ENCODE assay signal across 1 cellular context in genomic region chrX:152830312-152831305, GRCh38.
TF ChIP-seq lines count a peak whose summit lies in the region.

CETN2 (minus strand) TSS chrX:152830757; CDS start chrX:152830710, 47 bp downstream.
NSDHL (plus strand) TSS chrX:152831063; CDS start chrX:152846325, 15,262 bp downstream.

TF ChIP-seq in K562, 482 proteins besides CTCF, POLR2A, EP300 and RAD21 (continued from another document and continues in another):
- TF ChIP-seq ADNP (tag; IDR thresholded peaks at IDR 0.05) (no peak), YBX1 (IDR thresholded peaks at IDR 0.05) (no peak), NFRKB (IDR thresholded peaks at IDR 0.05; ENCODE audit: low read depth) (no peak), TOE1 (IDR thresholded peaks at IDR 0.05; ENCODE audit: borderline replicate concordance) (no peak; the same call in 1 of the 2 replicates), TOE1 (CRISPR knock-in tag; IDR thresholded peaks at IDR 0.05; ENCODE audit: borderline replicate concordance, low read depth) (no peak), ZNF511 (CRISPR knock-in tag; IDR thresholded peaks at IDR 0.05) (no peak), HOXB6 (CRISPR knock-in tag; IDR thresholded peaks at IDR 0.05; ENCODE audit: borderline replicate concordance) (no peak), MED1 (CRISPR knock-in tag; IDR thresholded peaks at IDR 0.05; ENCODE audit: borderline replicate concordance) (no peak), SP1 (CRISPR knock-in tag; IDR thresholded peaks at IDR 0.05) (peak; percentile 89; the same call in 1 of the 2 replicates), POLR2B (IDR thresholded peaks at IDR 0.05; ENCODE audit: low read depth, partially characterized antibody) (peak; percentile 44), NCOA1 (IDR thresholded peaks at IDR 0.05; ENCODE audit: low read depth) (no peak), RBM25 (IDR thresholded peaks at IDR 0.05; ENCODE audit: low read depth, low read length, severe bottlenecking) (peak; percentile 100), SRF (CRISPR knock-in tag; IDR thresholded peaks at IDR 0.05) (peak in 1 of 2 experiments; percentile 40; a peak in 1 of 4 replicates), SMAD1 (IDR thresholded peaks at IDR 0.05; ENCODE audit: low read depth, low read length, partially characterized antibody) (peak; percentile 41), MECOM (CRISPR knock-in tag; IDR thresholded peaks at IDR 0.05) (no peak), SIN3B (IDR thresholded peaks at IDR 0.05; ENCODE audit: low read depth) (peak; percentile 70), CHAMP1 (IDR thresholded peaks at IDR 0.05) (no peak), MAFF (IDR thresholded peaks at IDR 0.05; ENCODE audit: low read length) (no peak; the same call in 1 of the 2 replicates), ZNF695 (CRISPR knock-in tag; IDR thresholded peaks at IDR 0.05) (no peak), PTRF (tag; IDR thresholded peaks at IDR 0.05) (no peak), SRSF1 (IDR thresholded peaks at IDR 0.05; ENCODE audit: low read depth, low read length) (no peak), ZNF764 (CRISPR knock-in tag; IDR thresholded peaks at IDR 0.05; ENCODE audit: low read depth) (no peak), PHF20 (IDR thresholded peaks at IDR 0.05; ENCODE audit: partially characterized antibody) (peak; percentile 41), SMARCE1 (IDR thresholded peaks at IDR 0.05) (no peak), SAFB2 (IDR thresholded peaks at IDR 0.05; ENCODE audit: borderline replicate concordance, low read depth, low read length, severe bottlenecking) (no peak), ZNF444 (CRISPR knock-in tag; IDR thresholded peaks at IDR 0.05) (no peak), FIP1L1 (IDR thresholded peaks at IDR 0.05; ENCODE audit: low read depth, low read length, poor library complexity, severe bottlenecking) (no peak), TRIM25 (IDR thresholded peaks at IDR 0.05; ENCODE audit: borderline replicate concordance) (no peak), POLR2AphosphoS5 (IDR thresholded peaks at IDR 0.05; ENCODE audit: control insufficient read depth, insufficient read depth, low read depth, low read length) (peak; percentile 27; the same call in 1 of the 2 replicates), ZNF655 (CRISPR knock-in tag; IDR thresholded peaks at IDR 0.05) (no peak), ZNF699 (CRISPR knock-in tag; IDR thresholded peaks at IDR 0.05; ENCODE audit: insufficient replicate concordance) (no peak), GABPB2 (CRISPR knock-in tag; conservative IDR thresholded peaks at IDR 0.05) (no peak), NEUROD1 (IDR thresholded peaks at IDR 0.05; ENCODE audit: borderline replicate concordance, low read depth, low read length, partially characterized antibody) (peak; percentile 72), ETV1 (tag; conservative IDR thresholded peaks at IDR 0.05; ENCODE audit: low read depth) (no peak), SAFB (IDR thresholded peaks at IDR 0.05; ENCODE audit: borderline replicate concordance, low read depth, low read length) (no peak), ILK (tag; IDR thresholded peaks at IDR 0.05; ENCODE audit: borderline replicate concordance, low read depth) (no peak), MLLT1 (IDR thresholded peaks at IDR 0.05) (no peak), SP2 (IDR thresholded peaks at IDR 0.05; ENCODE audit: extremely low read depth, low read depth, low read length, poor library complexity, severe bottlenecking) (peak; percentile 71), GTF2A2 (tag; IDR thresholded peaks at IDR 0.05) (no peak), RFX1 (IDR thresholded peaks at IDR 0.05) (peak; percentile 88), SMARCA5 (IDR thresholded peaks at IDR 0.05) (no peak), SAP30 (IDR thresholded peaks at IDR 0.05; ENCODE audit: borderline replicate concordance, insufficient read depth, low read depth, low read length, poor library complexity, severe bottlenecking) (peak; percentile 79), NR2C2 (CRISPR knock-in tag; IDR thresholded peaks at IDR 0.05) (no peak), NR2C2 (tag; IDR thresholded peaks at IDR 0.05) (peak; percentile 43; the same call in 1 of the 2 replicates), ZC3H8 (IDR thresholded peaks at IDR 0.05) (no peak), ZBTB17 (CRISPR knock-in tag; IDR thresholded peaks at IDR 0.05) (no peak), FOXJ3 (CRISPR knock-in tag; IDR thresholded peaks at IDR 0.05) (peak; percentile 25; the same call in 1 of the 2 replicates), FOXK2 (conservative IDR thresholded peaks at IDR 0.05 in 1 of 2, IDR thresholded peaks at IDR 0.05 in 1 of 2; ENCODE audit: low read depth in 2 of 2) (peak in 1 of 2 experiments; percentile 13; a peak in 2 of 4 replicates), GTF2B (IDR thresholded peaks at IDR 0.05; ENCODE audit: extremely low read depth, insufficient read length) (no peak), LCOR (CRISPR knock-in tag; IDR thresholded peaks at IDR 0.05) (peak; percentile 55; the same call in 1 of the 2 replicates), E2F4 (CRISPR knock-in tag; IDR thresholded peaks at IDR 0.05; ENCODE audit: low read depth) (no peak), ZBTB34 (CRISPR knock-in tag; IDR thresholded peaks at IDR 0.05) (no peak), ELK1 (CRISPR knock-in tag; IDR thresholded peaks at IDR 0.05) (no peak), SIN3A (IDR thresholded peaks at IDR 0.05; ENCODE audit: borderline replicate concordance in 2 of 2, control insufficient read depth in 1 of 2, low read depth in 2 of 2, low read length in 2 of 2) (peak; percentile 59 to 90; a peak in 1 of 4 replicates), MYNN (IDR thresholded peaks at IDR 0.05) (peak; percentile 74; the same call in 1 of the 2 replicates), MYNN (CRISPR knock-in tag; IDR thresholded peaks at IDR 0.05) (no peak), TAL1 (IDR thresholded peaks at IDR 0.05) (no peak), ATF1 (CRISPR knock-in tag; IDR thresholded peaks at IDR 0.05) (no peak), ATF1 (tag; IDR thresholded peaks at IDR 0.05) (peak; percentile 90), NR2F6 (CRISPR knock-in tag; IDR thresholded peaks at IDR 0.05) (no peak), L3MBTL2 (IDR thresholded peaks at IDR 0.05) (no peak; the same call in 1 of the 2 replicates), USF1 (CRISPR knock-in tag; IDR thresholded peaks at IDR 0.05) (peak; percentile 39), ZFP36 (IDR thresholded peaks at IDR 0.05; ENCODE audit: low read depth, low read length, partially characterized antibody) (no peak), ZNF785 (CRISPR knock-in tag; IDR thresholded peaks at IDR 0.05) (no peak)
